Comparison of ENCODE assay signal across 8 cellular contexts in the genomic region with DNA sequence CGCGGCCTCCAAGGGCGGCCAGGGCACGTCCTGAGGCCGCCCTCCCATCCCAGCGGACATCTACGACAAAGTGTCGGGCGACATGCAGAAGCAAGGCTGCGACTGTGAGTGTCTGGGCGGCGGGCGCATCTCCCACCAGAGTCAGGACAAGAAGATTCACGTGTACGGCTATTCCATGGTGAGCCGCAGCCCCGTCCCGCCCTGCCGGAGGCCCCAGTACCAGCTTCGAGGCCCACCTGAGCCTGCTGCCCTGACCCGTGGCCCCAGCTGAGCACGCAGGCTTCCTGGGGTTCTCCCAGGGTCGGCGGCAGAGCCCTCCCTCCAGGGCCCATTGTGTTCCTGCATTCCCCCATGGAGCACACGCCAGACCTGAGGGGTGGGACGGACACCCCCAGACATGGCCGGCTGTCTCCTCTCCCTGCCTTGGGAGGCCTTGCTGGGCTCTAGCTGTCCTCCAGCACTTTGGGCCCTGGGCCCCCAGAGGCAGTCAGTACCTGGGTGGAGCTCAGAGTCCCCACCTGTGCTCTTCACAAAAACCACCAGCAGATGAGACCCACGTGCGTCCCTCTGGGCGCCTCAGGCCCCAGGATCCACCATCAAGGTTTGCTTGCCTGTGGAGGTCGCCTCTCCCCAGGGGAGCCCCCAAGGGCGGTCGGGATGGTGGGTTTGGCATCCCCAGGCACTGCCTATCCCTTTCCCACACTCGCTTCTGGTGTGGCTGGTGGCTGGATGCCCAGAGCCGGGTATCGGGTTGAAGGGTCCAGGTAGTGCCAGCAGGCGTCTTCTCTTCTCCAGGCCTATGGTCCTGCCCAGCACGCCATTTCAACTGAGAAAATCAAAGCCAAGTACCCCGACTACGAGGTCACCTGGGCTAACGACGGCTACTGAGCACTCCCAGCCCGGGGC. TPM values are rescaled to one million over a fixed set of nuclear protein-coding genes. Genes with fewer than 3 reads are reported as not detected.
A peak's percentile ranks its signal among the peaks of the same experiment; 100 is the strongest.
DNase-seq lines count a peak whose midpoint lies in the region; ATAC-seq and TF ChIP-seq lines count a peak whose summit lies in the region.

No MANE protein-coding gene starts in this region.

- H3K9ac ChIP-seq in ES-I3 (ENCODE audit: low read depth, low read length) = peak overlapping the region; percentile 79

- ATAC-seq in T-cell (replicated peaks in 1 of 4) (no peak), psoas muscle (no peak)

- H3K4me3 ChIP-seq in fibroblast of pulmonary artery (replicated peaks; ENCODE audit: low read depth, low read length) (peak overlapping the region; percentile 86), psoas muscle (peak overlapping the region; percentile 81)

- H3K4me3 Mint-ChIP-seq in T-cell = peak overlapping the region; percentile 88 to 92 (median 90)

- H3K9me3 ChIP-seq in ES-I3 (ENCODE audit: control insufficient read depth, insufficient read depth, low read length) (no peaks in the 10 kb centered on the region), psoas muscle (no peaks in the 10 kb centered on the region)

- H3K27me3 Mint-ChIP-seq in T-cell = peaks cover 6 to 17% of the 10 kb centered on the region in 2 donors

- H3K36me3 Mint-ChIP-seq in T-cell = no peaks in the 10 kb centered on the region

- no peak for TF ChIP-seq CTCF in fibroblast of pulmonary artery (IDR thresholded peaks at IDR 0.05; ENCODE audit: low read length, missing control alignments)
- TF ChIP-seq CTCF in psoas muscle (IDR thresholded peaks at IDR 0.05) = no peak

- H3K27ac ChIP-seq in psoas muscle = peak overlapping the region; percentile 91

- intact Hi-C loops in psoas muscle (cut with DNase I) = loop anchor here (5.0 to 10.0 kb wide), 5 partner anchors 77 to 177 kb away; a partner anchor contains a TSS

- H3K27ac Mint-ChIP-seq in T-cell = peak overlapping the region; percentile 16 to 71

- H3K9me3 Mint-ChIP-seq in T-cell = no peaks in the 10 kb centered on the region

- CTCF ChIA-PET in T-cell (lab: Charles Lee) = no interaction called here

- H3K27me3 ChIP-seq in psoas muscle (ENCODE audit: insufficient read depth in 3 of 3, low read length in 2 of 3) = peaks cover 0 to 17% (median 6%) of the 10 kb centered on the region in 3 donors

- H3K36me3 ChIP-seq in ES-I3 (ENCODE audit: insufficient read depth, low read length) (no peaks in the 10 kb centered on the region), psoas muscle (ENCODE audit: insufficient read depth in 1 of 2, low read depth in 1 of 2) (peaks cover 0 to 21% of the 10 kb centered on the region in 2 donors)

- POLR2A ChIA-PET in T-cell (lab: Charles Lee) = no interaction called here

- no peak for DNase-seq in T-cell
- no peak for DNase-seq in fibroblast of pulmonary artery (ENCODE audit: low read depth)
- DNase-seq in psoas muscle = peak; percentile 36 to 63
- DNase-seq in NCI-H774 (lab: John Stamatoyannopoulos, UW) = no peak
- no peak for DNase-seq in NCI-H524 treated with DMSO at 0.1 percent for 48 hours (lab: John Stamatoyannopoulos, UW)
- DNase-seq in effector CD8-positive, alpha-beta T cell (lab: John Stamatoyannopoulos, UW) = no peak
- DNase-seq in DMS79 treated with DMSO at 0.1 percent for 48 hours (lab: John Stamatoyannopoulos, UW) = no peak

- peaks cover 7 to 20% (median 16%) of the 10 kb centered on the region in 3 donors for H3K4me1 Mint-ChIP-seq in T-cell

- no peaks in the 10 kb centered on the region for H3K4me1 ChIP-seq in ES-I3 (ENCODE audit: insufficient read depth, low read length)
- H3K4me1 ChIP-seq in psoas muscle = peaks cover 26% of the 10 kb centered on the region

- WGBS in psoas muscle, 3 donors = 19 to 33% (median 21%) methylated on average over 40 to 43 of the region's 43 CpGs

RNA-seq across cellular contexts. Expression of a gene that starts 1.0 kb away (rescaled TPM):
- total RNA-seq in T-cell (10 to 100 TPM; 23.3 to 56.8 (median 43.5) TPM), psoas muscle (100 to 1,000 TPM; 154 to 272 (median 220) TPM)
- polyA plus RNA-seq in psoas muscle = 100 to 1,000 TPM; 228 to 295 (median 288) TPM

RNA-seq across cellular contexts. Expression of a gene that starts 1.9 kb away (rescaled TPM):
- total RNA-seq in T-cell (10 to 100 TPM in 1 of 5 donors, 1 to 10 TPM in 4; 3.0 to 10.7 (median 7.1) TPM), psoas muscle (1 to 10 TPM; 1.7 to 4.7 (median 3.1) TPM)
- polyA plus RNA-seq in psoas muscle = 1 to 10 TPM; 2.1 to 7.9 (median 2.4) TPM

RNA-seq across cellular contexts. Expression of a gene that starts 7.9 kb away (rescaled TPM):
- total RNA-seq in T-cell (1 to 10 TPM; 2.1 to 7.5 (median 5.1) TPM), psoas muscle (1 to 10 TPM; 1.3 to 4.9 (median 3.5) TPM)
- 1 to 10 TPM; 1.6 to 2.0 (median 1.7) TPM for polyA plus RNA-seq in psoas muscle

RNA-seq across cellular contexts. Expression of a gene that starts 15.9 kb away (rescaled TPM):
- 100 to 1,000 TPM; 236 to 314 (median 297) TPM for total RNA-seq in T-cell
- 100 to 1,000 TPM; 254 to 371 (median 331) TPM for total RNA-seq in psoas muscle
- polyA plus RNA-seq in psoas muscle = 100 to 1,000 TPM; 241 to 534 (median 365) TPM

RNA-seq across cellular contexts. Expression of a gene that starts 36.1 kb away (rescaled TPM):
- total RNA-seq in T-cell = 10 to 100 TPM; 20.9 to 38.7 (median 33.7) TPM
- 10 to 100 TPM in 2 of 4 donors, 1 to 10 TPM in 2; 5.4 to 13.2 (median 9.4) TPM for total RNA-seq in psoas muscle
- polyA plus RNA-seq in psoas muscle = 10 to 100 TPM in 2 of 3 donors, 1 to 10 TPM in 1; 8.6 to 15.9 (median 11.1) TPM

Comparison
In these comparisons a context has a peak if more than half of its experiments do, and no peak if none do; other contexts are left out.
1. DNase-seq: peak in psoas muscle (2 of 2); none in T-cell (0 of 34), fibroblast of pulmonary artery (single experiment), NCI-H774 (single experiment), NCI-H524 treated with DMSO at 0.1 percent for 48 hours (single experiment), effector CD8-positive, alpha-beta T cell (single experiment) and DMS79 treated with DMSO at 0.1 percent for 48 hours (single experiment).